In genomic region chr4:54589586-54589985, GRCh38 we compare ENCODE assay signal across 25 cellular contexts.
DNase-seq lines count a peak whose midpoint lies in the region; FAIRE-seq and TF ChIP-seq lines count a peak whose summit lies in the region.
"Had no signal": no experiment of that assay in that cellular context is flagged by ENCODE, and none has a peak within 500 bp of the region (broad histone marks: within the 10 kb centered on the region; RNA-seq: fewer than 3 reads in every experiment).

No MANE protein-coding gene starts in this region.

- H2BK5ac ChIP-seq in trophoblast cell (ENCODE audit: low read depth, low read length, poor library complexity), result no peak overlapping the region

- H3K4me1 ChIP-seq in trophoblast cell (ENCODE audit: control insufficient read depth in 1 of 2, insufficient read depth in 2 of 2, low read length in 2 of 2), result no peaks in the 10 kb centered on the region
- H3K4me1 ChIP-seq: BLaER1 treated with 17β-estradiol and CSF1 and Interleukin-3, amounts not matched to agents 10 nM and 100 nM had no signal

- no peak overlapping the region for H3K4ac ChIP-seq in trophoblast cell (ENCODE audit: low read depth, low read length)

- H4K91ac ChIP-seq in trophoblast cell (ENCODE audit: low read depth, low read length), result no peak overlapping the region

- no peak overlapping the region for H4K12ac ChIP-seq in trophoblast cell (ENCODE audit: low read depth, low read length)

- H3K79me1 ChIP-seq in trophoblast cell (ENCODE audit: low read length), result no peaks in the 10 kb centered on the region

- H3K18ac ChIP-seq in trophoblast cell (ENCODE audit: low read length), result no peak overlapping the region

- no peaks in the 10 kb centered on the region for H3K36me3 ChIP-seq in trophoblast cell (ENCODE audit: control insufficient read depth in 1 of 2, insufficient read depth in 2 of 2, low read length in 2 of 2)
- H3K36me3 ChIP-seq: BLaER1 treated with 17β-estradiol and CSF1 and Interleukin-3, amounts not matched to agents 10 nM and 100 nM had no signal

- H3K9me3 Mint-ChIP-seq in immature natural killer cell, result peaks cover 0 to 5% (median 0%) of the 10 kb centered on the region in 6 donors
- H3K9me3 Mint-ChIP-seq: CD4-positive, alpha-beta T cell; CD8-positive, alpha-beta T cell had no signal

- WGBS in trophoblast cell (ENCODE audit: extremely low coverage, insufficient coverage, insufficient read length), result no CpG with 5 or more reads among the region's 2 CpGs

- no peak for TF ChIP-seq POLR2A in H54 (IDR thresholded peaks at IDR 0.05; ENCODE audit: low read depth, low read length)

- H3K27me3 ChIP-seq in trophoblast cell (ENCODE audit: insufficient read depth, low read length), result no peaks in the 10 kb centered on the region
- H3K27me3 ChIP-seq: BLaER1 treated with 17β-estradiol and CSF1 and Interleukin-3, amounts not matched to agents 10 nM and 100 nM had no signal

- H3K23ac ChIP-seq in trophoblast cell (ENCODE audit: low read length), result no peak overlapping the region

- no peak for FAIRE-seq in H54 (lab: Jason Lieb, UNC)
- FAIRE-seq: A204.1, D721Med, GM12878, GM12892, GM18507 had no signal

- DNase-seq in epithelial cell of prostate (ENCODE audit: low read depth, low spot score) (no peak), trophoblast cell (peak; percentile 54 to 87), H54 (ENCODE audit: insufficient read length, low spot score) (no peak), Ammon's horn (ENCODE audit: low spot score) (no peak), immature natural killer cell (no peak)
- DNase-seq: 8988T; ACHN; Caco-2; Calu3; CD4-positive, alpha-beta T cell; CD8-positive, alpha-beta T cell; DMS153; DMS53; DMS79; DND-41; EL; GDM1 had no signal

- H3K27me3 Mint-ChIP-seq in immature natural killer cell (ENCODE audit: low read depth in 3 of 3), result peaks cover 0 to 6% (median 3%) of the 10 kb centered on the region in 3 donors

- no peak overlapping the region for H3K4me3 ChIP-seq in trophoblast cell (ENCODE audit: low read depth, low read length)
- H3K4me3 ChIP-seq: BLaER1 treated with 17β-estradiol and CSF1 and Interleukin-3, amounts not matched to agents 10 nM and 100 nM; GM12878 had no signal

- H2AK5ac ChIP-seq in trophoblast cell (ENCODE audit: low read length), result no peak overlapping the region

- no peak overlapping the region for H2AFZ ChIP-seq in trophoblast cell (ENCODE audit: insufficient read depth, low read length, poor library complexity)

- no peaks in the 10 kb centered on the region for H3K36me3 Mint-ChIP-seq in immature natural killer cell
- H3K36me3 Mint-ChIP-seq: CD8-positive, alpha-beta T cell had no signal

- H3K79me2 ChIP-seq in trophoblast cell (ENCODE audit: control insufficient read depth, insufficient read depth, low read length, poor library complexity), result no peaks in the 10 kb centered on the region

- H3K4me1 Mint-ChIP-seq in immature natural killer cell, result no peaks in the 10 kb centered on the region
- H3K4me1 Mint-ChIP-seq: B cell had no signal

- no peaks in the 10 kb centered on the region for H3K9me3 ChIP-seq in trophoblast cell (ENCODE audit: insufficient read depth, low read depth, low read length)
- H3K9me3 ChIP-seq: BLaER1 treated with 17β-estradiol and CSF1 and Interleukin-3, amounts not matched to agents 10 nM and 100 nM; Caco-2 had no signal

- H4K8ac ChIP-seq in trophoblast cell (ENCODE audit: low read depth, low read length), result no peak overlapping the region

- H3K4me3 Mint-ChIP-seq in immature natural killer cell, result no peak overlapping the region
- H3K4me3 Mint-ChIP-seq: B cell; CD4-positive, alpha-beta T cell; CD8-positive, alpha-beta T cell had no signal

- H3K9ac ChIP-seq in trophoblast cell (ENCODE audit: low read length), result no peak overlapping the region
- H3K9ac ChIP-seq: BLaER1 treated with 17β-estradiol and CSF1 and Interleukin-3, amounts not matched to agents 10 nM and 100 nM had no signal

- H2BK12ac ChIP-seq in trophoblast cell (ENCODE audit: low read length), result no peak overlapping the region

- H2BK120ac ChIP-seq in trophoblast cell (ENCODE audit: insufficient read depth, low read length, poor library complexity), result no peak overlapping the region

- no peak overlapping the region for H3K27ac Mint-ChIP-seq in immature natural killer cell
- H3K27ac Mint-ChIP-seq: B cell; CD4-positive, alpha-beta T cell; CD8-positive, alpha-beta T cell had no signal

- H3K27ac ChIP-seq in epithelial cell of prostate (peak overlapping the region; percentile 63), trophoblast cell (ENCODE audit: low read depth, low read length) (no peak overlapping the region)
- H3K27ac ChIP-seq: BLaER1 treated with 17β-estradiol and CSF1 and Interleukin-3, amounts not matched to agents 10 nM and 100 nM; C4-2B had no signal

- no peak overlapping the region for H3K4me2 ChIP-seq in trophoblast cell (ENCODE audit: low read length)
- H3K4me2 ChIP-seq: BLaER1 treated with 17β-estradiol and CSF1 and Interleukin-3, amounts not matched to agents 10 nM and 100 nM had no signal

- H3K14ac ChIP-seq in trophoblast cell (ENCODE audit: low read length), result no peak overlapping the region

Comparison
In these comparisons a context has a peak if more than half of its experiments do, and no peak if none do; other contexts are left out.
1. DNase-seq: peak in trophoblast cell (2 of 2); none in epithelial cell of prostate (single experiment), H54 (single experiment), Ammon's horn (single experiment) and immature natural killer cell (0 of 3).